Comparison of ENCODE assay signal across 17 cellular contexts in the genomic region with DNA sequence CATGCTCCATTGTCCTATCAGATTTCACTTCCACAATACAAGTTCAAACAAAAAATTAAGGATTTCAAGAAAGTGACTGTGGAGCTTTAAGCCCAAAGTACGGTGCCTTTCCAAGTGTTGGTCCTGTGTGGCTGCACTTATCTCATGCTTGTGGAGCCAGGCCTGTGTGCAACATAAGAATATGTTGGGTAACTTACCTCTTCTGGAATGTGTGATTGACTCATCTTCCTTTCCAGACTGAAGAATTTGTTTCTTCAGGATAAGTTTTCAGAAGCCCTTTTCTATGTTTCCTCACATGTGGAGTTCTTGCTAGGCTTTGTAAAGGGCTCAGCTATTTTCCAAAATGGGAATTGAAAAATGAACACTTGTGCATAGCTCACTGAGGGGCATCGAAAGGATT.
A peak's percentile ranks its signal among the peaks of the same experiment; 100 is the strongest.
DNase-seq lines count a peak whose midpoint lies in the region; ATAC-seq and TF ChIP-seq lines count a peak whose summit lies in the region.
"Had no signal": no experiment of that assay in that cellular context is flagged by ENCODE, and none has a peak within 500 bp of the region (broad histone marks: within the 10 kb centered on the region; RNA-seq: fewer than 3 reads in every experiment).

No MANE protein-coding gene starts in this region.

- H3K27ac Mint-ChIP-seq in type B pancreatic cell = no peak overlapping the region
- H3K27ac Mint-ChIP-seq: CD14-positive monocyte had no signal

- TF ChIP-seq CTCF in cardiac fibroblast (IDR thresholded peaks at IDR 0.05; ENCODE audit: low read depth, low read length) (no peak), omental fat pad (IDR thresholded peaks at IDR 0.05) (no peak), type B pancreatic cell (conservative IDR thresholded peaks at IDR 0.05) (no peak)

- ATAC-seq in omental fat pad (ENCODE audit: low FRiP score) (no peak), GM19023 (IDR thresholded peaks at IDR 0.05; ENCODE audit: unreplicated experiment) (no peak), GM21447 (IDR thresholded peaks at IDR 0.05; ENCODE audit: unreplicated experiment) (no peak)
- ATAC-seq: activated T-cell treated with anti-CD3 and anti-CD28 coated beads, Interleukin-2, amount 50 U/mL, for 4 hours had no signal

- H3K4me1 Mint-ChIP-seq in type B pancreatic cell (ENCODE audit: unreplicated experiment) = peaks cover 7% of the 10 kb centered on the region
- H3K4me1 Mint-ChIP-seq: CD14-positive monocyte had no signal

- no peaks in the 10 kb centered on the region for H3K36me3 Mint-ChIP-seq in type B pancreatic cell
- H3K36me3 Mint-ChIP-seq: CD14-positive monocyte had no signal

- peaks cover 12% of the 10 kb centered on the region for H3K27me3 Mint-ChIP-seq in type B pancreatic cell

- no peak overlapping the region for H3K4me3 ChIP-seq in cardiac fibroblast (replicated peaks in 1 of 2; ENCODE audit: low read depth in 2 of 2, low read length in 2 of 2)
- H3K4me3 ChIP-seq: SK-N-MC, uterus had no signal

- DNase-seq in AG08396 (ENCODE audit: low spot score) (peak; percentile 34), LoVo (ENCODE audit: low spot score) (peak; percentile 11), cardiac fibroblast (ENCODE audit: low read depth in 2 of 2) (peak; percentile 85 to 97), kidney tubule cell (ENCODE audit: low spot score) (peak; percentile 87), omental fat pad (ENCODE audit: low spot score) (no peak), type B pancreatic cell (ENCODE audit: extremely low spot score, unreplicated experiment) (no peak)
- DNase-seq: activated T-cell treated with anti-CD3 and anti-CD28 coated beads, Interleukin-2, amount 50 U/mL, for 4 hours; erythroblast; kidney; NCI-H526 treated with DMSO at 0.1 percent for 48 hours; stimulated activated CD4-positive, alpha-beta T cell treated with anti-CD3 and anti-CD28 coated beads, Interleukin-12 subunit alpha, Interleukin-12 subunit beta, amount 100 ng/mL, for 4 hours; uterus had no signal

- peaks cover 4% of the 10 kb centered on the region for H3K9me3 Mint-ChIP-seq in type B pancreatic cell
- H3K9me3 Mint-ChIP-seq: activated T-cell treated with anti-CD3 and anti-CD28 coated beads, Interleukin-2, amount 50 U/mL, for 4 hours; neural crest cell had no signal

- H3K4me3 Mint-ChIP-seq in type B pancreatic cell = no peak overlapping the region
- H3K4me3 Mint-ChIP-seq: activated T-cell treated with anti-CD3 and anti-CD28 coated beads, Interleukin-2, amount 50 U/mL, for 4 hours; CD14-positive monocyte; neural crest cell had no signal

Comparison
In these comparisons a context has a peak if more than half of its experiments do, and no peak if none do; other contexts are left out.
1. DNase-seq: peak in AG08396 (single experiment), LoVo (single experiment), cardiac fibroblast (2 of 2) and kidney tubule cell (single experiment); none in omental fat pad (single experiment) and type B pancreatic cell (single experiment).